7 cellular contexts compared by ENCODE assay signal in the genomic region with DNA sequence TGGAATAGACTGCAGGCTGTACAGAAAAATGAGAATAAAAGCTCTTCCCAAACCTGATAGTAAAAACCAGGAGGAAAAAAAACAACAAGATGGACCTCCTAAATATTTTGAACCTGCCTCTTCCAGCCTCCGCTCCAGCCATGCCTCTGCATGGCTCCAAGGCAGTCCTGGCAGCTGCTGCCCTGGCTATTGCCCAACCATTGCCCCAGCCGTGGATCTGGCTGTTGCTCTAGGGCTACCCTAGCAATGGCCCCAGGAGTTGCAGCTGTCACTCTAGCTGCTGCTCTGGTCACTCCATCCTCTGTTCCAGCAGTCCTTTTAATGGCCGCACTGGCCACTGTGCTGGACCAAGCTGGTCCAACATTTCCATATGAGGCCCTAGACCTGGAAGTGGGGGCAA.
"Had no signal": no experiment of that assay in that cellular context is flagged by ENCODE, and none has a peak within 500 bp of the region (broad histone marks: within the 10 kb centered on the region; RNA-seq: fewer than 3 reads in every experiment).

No MANE protein-coding gene starts in this region.

- H3K4me3 ChIP-seq: GM23248, HAP-1 had no signal

- H3K4me1 ChIP-seq: HAP-1 had no signal

- H3K9me3 ChIP-seq: HAP-1 had no signal

- H2AFZ ChIP-seq: GM23248 had no signal

- ATAC-seq: HCT116 had no signal

- FAIRE-seq: HTR-8/SVneo had no signal

- H3K36me3 ChIP-seq: HAP-1 had no signal

- H3K9ac ChIP-seq: GM23248 had no signal

- H3K27ac ChIP-seq: GM23248 had no signal

- DNase-seq: GM23248, GOT3, H7, HFFc6 had no signal
